9 cellular contexts compared by ENCODE assay signal in the genomic region with DNA sequence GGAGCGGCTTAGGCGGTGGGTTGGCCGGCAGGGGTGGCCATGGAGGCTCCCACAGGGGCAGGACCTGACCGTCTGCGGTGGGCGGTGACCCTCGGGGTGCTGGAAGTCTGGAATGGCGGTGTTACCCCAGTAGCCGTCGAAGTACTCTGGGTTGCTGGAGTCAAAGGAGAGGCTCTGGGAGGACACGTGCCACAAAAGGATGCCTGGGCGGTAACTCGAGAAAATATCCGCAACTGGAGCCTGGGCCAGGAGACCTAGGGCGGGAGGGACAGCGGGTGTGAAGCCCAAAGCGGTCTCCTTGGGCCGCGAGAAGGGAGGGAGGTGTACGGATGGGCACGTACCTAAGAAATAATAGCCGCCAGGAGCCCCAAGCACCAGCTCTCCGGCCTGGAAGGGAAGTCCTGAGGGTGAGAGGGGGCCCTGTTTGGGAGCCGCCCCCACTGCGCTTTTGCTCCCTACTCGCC. TPM values are rescaled to one million over a fixed set of nuclear protein-coding genes. Genes with fewer than 3 reads are reported as not detected.
DNase-seq lines count a peak whose midpoint lies in the region; ATAC-seq and TF ChIP-seq lines count a peak whose summit lies in the region.
"Had no signal": no experiment of that assay in that cellular context is flagged by ENCODE, and none has a peak within 500 bp of the region (broad histone marks: within the 10 kb centered on the region; RNA-seq: fewer than 3 reads in every experiment).

No MANE protein-coding gene starts in this region.

- no peaks in the 10 kb centered on the region for H3K9me3 ChIP-seq in muscle layer of colon (ENCODE audit: low read length)

- peak overlapping the region; percentile 75 for H3K4me3 Mint-ChIP-seq in HFFc6

- H3K4me1 Mint-ChIP-seq in HFFc6 (ENCODE audit: low read depth) = no peaks in the 10 kb centered on the region

- H3K36me3 ChIP-seq in ACC112 (ENCODE audit: insufficient read depth, low read length) (no peaks in the 10 kb centered on the region), muscle layer of colon (ENCODE audit: insufficient read depth, low read length) (no peaks in the 10 kb centered on the region)

- H3K4me1 ChIP-seq in ACC112 (ENCODE audit: control insufficient read depth, insufficient read depth, low read length, unreplicated experiment) (no peaks in the 10 kb centered on the region), muscle layer of colon (ENCODE audit: insufficient read depth, low read length) (peaks cover 12% of the 10 kb centered on the region)

- H3K27ac ChIP-seq in ACC112 (ENCODE audit: low read depth, low read length) (no peak overlapping the region), muscle layer of colon (ENCODE audit: low read depth, low read length) (no peak overlapping the region)

- no peaks in the 10 kb centered on the region for H3K79me2 ChIP-seq in ACC112 (ENCODE audit: control insufficient read depth, insufficient read depth, low read length, unreplicated experiment)

- no peaks in the 10 kb centered on the region for H3K36me3 Mint-ChIP-seq in HFFc6 (ENCODE audit: low read depth)

- no peak for TF ChIP-seq CTCF in HFFc6 (IDR thresholded peaks at IDR 0.05)
- TF ChIP-seq CTCF in choroid plexus epithelial cell (conservative IDR thresholded peaks at IDR 0.05; ENCODE audit: low read depth, low read length) = no peak

- H3K27me3 ChIP-seq in ACC112 (ENCODE audit: insufficient read depth, low read length) = peaks cover 38% of the 10 kb centered on the region
- peaks cover 0 to 7% of the 10 kb centered on the region in 2 donors for H3K27me3 ChIP-seq in muscle layer of colon (ENCODE audit: control insufficient read depth in 1 of 2, insufficient read depth in 2 of 2, low read length in 2 of 2)

- DNase-seq in HFFc6 (no peak), choroid plexus epithelial cell (ENCODE audit: low read depth) (no peak), NCI-H748 (lab: John Stamatoyannopoulos, UW; ENCODE audit: unreplicated experiment) (no peak)
- DNase-seq in stimulated activated CD4-positive, alpha-beta T cell treated with anti-CD3 and anti-CD28 coated beads, Interleukin-1b, Interleukin-23, amount 100 ng/mL, for 48 hours = no peak

- no peak overlapping the region for H3K27ac Mint-ChIP-seq in HFFc6

- ATAC-seq in GM19467 (IDR thresholded peaks at IDR 0.05; ENCODE audit: unreplicated experiment) = no peak
- ATAC-seq in GM19324 (IDR thresholded peaks at IDR 0.05; ENCODE audit: low FRiP score, unreplicated experiment) = no peak

- peak overlapping the region; percentile 74 for H3K4me3 ChIP-seq in ACC112 (ENCODE audit: low read depth, low read length)
- peak overlapping the region; percentile 61 for H3K4me3 ChIP-seq in choroid plexus epithelial cell (ENCODE audit: low read depth, low read length)
- H3K4me3 ChIP-seq in muscle layer of colon (ENCODE audit: low read depth in 1 of 2, low read length in 2 of 2) = peak overlapping the region; percentile 25 to 56

- H2AFZ ChIP-seq in ACC112 (ENCODE audit: low read length, unreplicated experiment) = peak overlapping the region; percentile 19

- no peak overlapping the region for H3K9ac ChIP-seq in muscle layer of colon (ENCODE audit: low read length)

- H3K9me3 Mint-ChIP-seq in HFFc6 = no peaks in the 10 kb centered on the region

- H3K27me3 Mint-ChIP-seq in HFFc6 (ENCODE audit: insufficient read depth) = peaks cover 11% of the 10 kb centered on the region

RNA-seq across cellular contexts. Expression of a gene that starts 4.6 kb away (rescaled TPM):
- under 1 TPM in 2 of 6 experiments, not detected in 4; 0.18 to 0.19 TPM for total RNA-seq in HFFc6 (2021; fragmentation: NEBNext Ultra II Directional; extraction: Animal tissue kit (Norgen Biotek cat#: 25700))

RNA-seq across cellular contexts. Expression of a gene that starts 21.2 kb away (rescaled TPM):
- 1 to 10 TPM; 1.6 to 1.9 (median 1.8) TPM for total RNA-seq in HFFc6 (2021; fragmentation: NEBNext Ultra II Directional; extraction: Animal tissue kit (Norgen Biotek cat#: 25700))
- total RNA-seq: T-helper 1 cell treated with Interleukin-12 subunit alpha and Interleukin-12 subunit beta and Interleukin-4 antibody, amounts not matched to agents 30 ng/mL and 1 ng/mL, for 36 hours had no signal

RNA-seq across cellular contexts. Expression of a gene that starts 39.8 kb away (rescaled TPM):
- 100 to 1,000 TPM; 186 to 249 (median 221) TPM for total RNA-seq in HFFc6 (2021; fragmentation: NEBNext Ultra II Directional; extraction: Animal tissue kit (Norgen Biotek cat#: 25700))
